Comparison of ENCODE assay signal across 8 cellular contexts in the genomic region with DNA sequence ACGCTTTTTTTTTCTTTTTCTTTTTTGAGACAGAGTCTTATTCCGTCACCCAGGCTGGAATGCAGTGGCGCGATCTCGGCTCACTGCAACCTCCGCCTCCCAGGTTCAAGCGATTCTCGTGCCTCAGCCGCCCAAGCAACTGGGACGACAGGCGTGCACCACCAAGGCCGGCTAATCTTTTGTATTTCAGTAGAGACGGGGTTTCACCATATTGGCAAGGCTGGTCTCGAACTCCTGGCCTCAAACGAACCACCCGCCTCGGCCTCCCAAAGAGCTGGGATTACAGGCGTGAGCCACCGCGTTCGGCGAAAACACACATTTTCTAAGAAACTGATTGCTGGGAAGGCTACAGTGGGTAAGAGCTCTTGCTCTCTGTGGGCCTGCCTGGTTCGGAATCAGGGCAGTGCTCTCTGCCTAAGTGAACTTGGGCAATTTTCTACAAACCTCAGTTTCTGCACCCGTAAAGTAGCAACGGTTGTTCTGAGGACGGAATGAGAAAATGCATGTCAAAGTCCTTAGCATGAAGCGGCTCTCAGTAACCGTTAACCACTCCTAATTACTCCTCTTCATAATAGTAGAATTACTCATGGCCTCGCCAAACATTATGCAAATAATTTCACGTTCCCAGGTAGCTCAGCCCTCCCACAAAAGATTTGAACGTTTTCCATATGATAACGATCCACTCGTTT. TPM values are rescaled to one million over a fixed set of nuclear protein-coding genes. Genes with fewer than 3 reads are reported as not detected.
DNase-seq lines count a peak whose midpoint lies in the region; ATAC-seq and TF ChIP-seq lines count a peak whose summit lies in the region.

No MANE protein-coding gene starts in this region.

- H2BK15ac ChIP-seq in mesenchymal stem cell (ENCODE audit: low read depth, poor library complexity, severe bottlenecking), result no peak overlapping the region

- H4K91ac ChIP-seq in mesenchymal stem cell (ENCODE audit: low read length), result no peak overlapping the region

- H3K36me3 Mint-ChIP-seq in Caco-2 (ENCODE audit: insufficient read depth, unreplicated experiment), result no peaks in the 10 kb centered on the region

- H3K9me3 Mint-ChIP-seq in Caco-2 (ENCODE audit: unreplicated experiment), result no peaks in the 10 kb centered on the region

- peak overlapping the region; percentile 58 for H3K4me2 ChIP-seq in mesenchymal stem cell (ENCODE audit: low read length, poor library complexity, severe bottlenecking)

- H3K4me3 ChIP-seq in Caco-2 (ENCODE audit: low read depth, low read length) (peak overlapping the region; percentile 54), ascending aorta (peak overlapping the region; percentile 66 to 69), mesenchymal stem cell (ENCODE audit: insufficient read depth in 1 of 2, low read depth in 1 of 2, low read length in 2 of 2) (peak overlapping the region in 1 of 2 experiments; percentile 84), gastroesophageal sphincter (peak overlapping the region in 1 of 2 donors; percentile 72)

- H3K23ac ChIP-seq in mesenchymal stem cell (ENCODE audit: low read length in 2 of 2), result no peak overlapping the region

- H2AK5ac ChIP-seq in mesenchymal stem cell (ENCODE audit: low read length, severe bottlenecking), result no peak overlapping the region

- H3K27ac Mint-ChIP-seq in Caco-2 (ENCODE audit: unreplicated experiment), result no peak overlapping the region

- no peak for TF ChIP-seq POLR2A in gastroesophageal sphincter (IDR thresholded peaks at IDR 0.05)

- H3K27me3 ChIP-seq in Caco-2 (replicated peaks; ENCODE audit: control insufficient read depth, insufficient read depth, low read length), result no peaks in the 10 kb centered on the region
- H3K27me3 ChIP-seq in ascending aorta, result no peaks in the 10 kb centered on the region
- H3K27me3 ChIP-seq in mesenchymal stem cell (ENCODE audit: control insufficient read depth in 1 of 2, insufficient read depth in 1 of 2, low read length in 2 of 2), result no peaks in the 10 kb centered on the region
- H3K27me3 ChIP-seq in gastroesophageal sphincter, result peaks cover 43% of the 10 kb centered on the region

- no peak overlapping the region for H2BK12ac ChIP-seq in mesenchymal stem cell (ENCODE audit: low read length in 2 of 2)

- peak overlapping the region; percentile 16 for H4K8ac ChIP-seq in mesenchymal stem cell (ENCODE audit: low read length)

- no peaks in the 10 kb centered on the region for H3K4me1 ChIP-seq in Caco-2
- H3K4me1 ChIP-seq in ascending aorta, result peaks cover 0 to 14% of the 10 kb centered on the region in 2 donors
- H3K4me1 ChIP-seq in mesenchymal stem cell (ENCODE audit: control insufficient read depth, insufficient read depth, low read depth, low read length), result no peaks in the 10 kb centered on the region
- H3K4me1 ChIP-seq in gastroesophageal sphincter, result peaks cover 0 to 30% (median 7%) of the 10 kb centered on the region in 3 donors

- H2BK120ac ChIP-seq in mesenchymal stem cell (ENCODE audit: low read depth, low read length), result no peak overlapping the region

- CTCF ChIA-PET in Caco-2 (lab: Charles Lee), result no interaction called here

- no peak overlapping the region for H2AFZ ChIP-seq in mesenchymal stem cell (ENCODE audit: low read depth, low read length)

- intact Hi-C loops in Caco-2 (cut with micrococcal nuclease; ENCODE audit: unreplicated experiment), result loop anchor here (1.0 kb wide), 1 partner anchor 61 kb away; no protein-coding TSS in a partner anchor
- intact Hi-C loops in ascending aorta (cut with DNase I), result no loop called here

- H2BK5ac ChIP-seq in mesenchymal stem cell (ENCODE audit: low read depth, low read length, poor library complexity, severe bottlenecking), result no peak overlapping the region

- no peak for TF ChIP-seq CTCF in Caco-2 (IDR thresholded peaks at IDR 0.05; ENCODE audit: insufficient read depth in 1 of 2, low read depth in 1 of 2, low read length in 1 of 2, severe bottlenecking in 1 of 2, unreplicated experiment in 1 of 2)
- no peak for TF ChIP-seq CTCF in ascending aorta (IDR thresholded peaks at IDR 0.05)
- no peak for TF ChIP-seq CTCF in gastroesophageal sphincter (IDR thresholded peaks at IDR 0.05)

- WGBS in mesenchymal stem cell, result 10% methylated on average over 33 of the region's 33 CpGs
- WGBS in gastroesophageal sphincter (ENCODE audit: low coverage in 1 of 2), 2 donors, result 31 to 33% methylated on average over 10 to 16 of the region's 33 CpGs

- no peak for DNase-seq in Caco-2
- no peak for DNase-seq in ascending aorta (ENCODE audit: low spot score in 2 of 2)
- no peak for DNase-seq in mesenchymal stem cell
- DNase-seq in OCI-M2 (lab: John Stamatoyannopoulos, UW; ENCODE audit: unreplicated experiment), result no peak
- no peak for DNase-seq in GM19238 (ENCODE audit: insufficient read length, low spot score)
- no peak for DNase-seq in nucleus accumbens (lab: John Stamatoyannopoulos, UW)

- H3K36me3 ChIP-seq in Caco-2 (ENCODE audit: control insufficient read depth, insufficient read depth, low read length), result no peaks in the 10 kb centered on the region
- no peaks in the 10 kb centered on the region for H3K36me3 ChIP-seq in ascending aorta
- H3K36me3 ChIP-seq in mesenchymal stem cell (ENCODE audit: control insufficient read depth in 1 of 2, insufficient read depth in 2 of 2, low read depth in 1 of 2, low read length in 2 of 2), result peaks cover 0 to 12% of the 10 kb centered on the region in 2 experiments
- H3K36me3 ChIP-seq in gastroesophageal sphincter, result no peaks in the 10 kb centered on the region

- TF ChIP-seq EP300 in gastroesophageal sphincter (IDR thresholded peaks at IDR 0.05), result no peak

- H3K4ac ChIP-seq in mesenchymal stem cell (ENCODE audit: low read depth in 1 of 2, low read length in 2 of 2), result peak overlapping the region in 1 of 2 experiments; percentile 42

- no peak overlapping the region for H3K27ac ChIP-seq in ascending aorta
- H3K27ac ChIP-seq in mesenchymal stem cell (ENCODE audit: low read length, poor library complexity, severe bottlenecking), result peak overlapping the region; percentile 88
- peak overlapping the region in 2 of 4 donors; percentile 82 to 84 for H3K27ac ChIP-seq in gastroesophageal sphincter

- POLR2A ChIA-PET in Caco-2 (lab: Charles Lee), result interaction anchor here (0.7 kb wide), 1 partner anchor 58 kb away, joined by 4 read pairs; no protein-coding TSS in a partner anchor

- H3K4me1 Mint-ChIP-seq in Caco-2 (ENCODE audit: low read depth, unreplicated experiment), result no peaks in the 10 kb centered on the region

- no peaks in the 10 kb centered on the region for H3K27me3 Mint-ChIP-seq in Caco-2 (ENCODE audit: insufficient read depth, unreplicated experiment)

- peak overlapping the region; percentile 14 to 89 for H3K18ac ChIP-seq in mesenchymal stem cell (ENCODE audit: low read depth in 1 of 2, low read length in 2 of 2)

- H3K14ac ChIP-seq in mesenchymal stem cell (ENCODE audit: low read length in 2 of 2), result peak overlapping the region in 1 of 2 experiments; percentile 87

- H3K9me3 ChIP-seq in Caco-2, result no peaks in the 10 kb centered on the region
- no peaks in the 10 kb centered on the region for H3K9me3 ChIP-seq in ascending aorta
- H3K9me3 ChIP-seq in mesenchymal stem cell (ENCODE audit: control insufficient read depth, low read length), result no peaks in the 10 kb centered on the region
- no peaks in the 10 kb centered on the region for H3K9me3 ChIP-seq in gastroesophageal sphincter

- H3K4me3 Mint-ChIP-seq in Caco-2 (ENCODE audit: unreplicated experiment), result peak overlapping the region; percentile 70

- BruUV-seq in Caco-2 (replicated peaks; lab: Mats Ljungman, UMichigan), result TSS peak; percentile 82

- H3K9ac ChIP-seq in mesenchymal stem cell (ENCODE audit: low read length), result peak overlapping the region; percentile 88

- ATAC-seq in HG02870 (IDR thresholded peaks at IDR 0.05; ENCODE audit: unreplicated experiment) (peak; percentile 28), gastroesophageal sphincter (no peak)

- peaks cover 1% of the 10 kb centered on the region for H3K79me1 ChIP-seq in mesenchymal stem cell (replicated peaks; ENCODE audit: low read length, poor library complexity, severe bottlenecking)

RNA-seq across cellular contexts. Expression of gene PMAIP1, which starts 1.0 kb away (rescaled TPM):
- total RNA-seq in Caco-2 (2022) (2.3 and 2.4 TPM in 2 replicates), ascending aorta (not detected), gastroesophageal sphincter (1 to 10 TPM in 3 of 4 donors, not detected in 1; 1.2 to 2.7 (median 1.3) TPM)
- polyA plus RNA-seq in mesenchymal stem cell (2013, experiment 1 of 2), result 84.5 TPM
- 88.7 TPM for polyA plus RNA-seq in mesenchymal stem cell (2013, experiment 2 of 2)
